In the genomic region with DNA sequence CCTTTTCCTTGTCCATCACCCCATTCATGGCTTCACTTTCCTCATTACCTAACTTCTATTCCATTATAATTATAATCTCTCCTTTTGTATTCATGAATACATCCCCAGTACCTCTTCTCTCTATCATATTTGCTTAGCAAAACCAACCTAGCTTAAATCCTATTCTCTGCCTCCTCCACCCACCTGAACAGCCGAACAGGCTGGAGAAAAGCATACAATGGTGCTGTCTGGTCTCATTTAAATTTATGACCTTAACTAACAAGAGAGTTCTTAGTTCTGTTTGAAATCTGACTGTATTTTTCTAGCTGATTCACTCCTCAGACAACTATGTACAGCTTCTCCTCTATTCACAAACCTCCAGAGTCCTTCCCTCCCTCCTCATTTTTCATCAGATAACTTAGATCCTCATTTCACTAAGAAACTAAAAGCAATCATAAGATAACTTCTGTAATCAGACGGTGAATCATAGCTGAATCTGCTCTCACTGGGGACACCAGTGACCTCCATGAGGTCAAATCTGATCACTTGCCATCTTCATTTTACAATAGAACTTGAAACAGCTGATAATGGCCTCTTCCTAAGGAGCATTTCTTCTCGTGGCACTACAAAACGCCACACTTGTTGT, we compare ENCODE assay signal across 1 cellular context.
TF ChIP-seq lines count a peak whose summit lies in the region.

No MANE protein-coding gene starts in this region.

TF ChIP-seq in IMR-90, 13 proteins besides CTCF, POLR2A, EP300 and RAD21 (continued from another document):
- no peak for TF ChIP-seq CHD1 (IDR thresholded peaks at IDR 0.05; ENCODE audit: low read depth, low read length)
- no peak for TF ChIP-seq MAZ (IDR thresholded peaks at IDR 0.05; ENCODE audit: borderline replicate concordance, low read depth, low read length)
- TF ChIP-seq NFE2L2 (IDR thresholded peaks at IDR 0.05; ENCODE audit: low read depth, low read length): no peak
